1 cellular context compared by ENCODE assay signal in genomic region chr17:74723891-74724290, GRCh38.
TF ChIP-seq lines count a peak whose summit lies in the region.

No MANE protein-coding gene starts in this region.

TF ChIP-seq in WTC11, 78 proteins besides CTCF, POLR2A, EP300 and RAD21 (continued from another document):
- no peak for TF ChIP-seq ZNF512 (CRISPR knock-in tag; IDR thresholded peaks at IDR 0.05; ENCODE audit: borderline replicate concordance)
- TF ChIP-seq TEAD4 (CRISPR knock-in tag; IDR thresholded peaks at IDR 0.05): no peak
- TF ChIP-seq ZSCAN18 (CRISPR knock-in tag; IDR thresholded peaks at IDR 0.05): no peak
- no peak for TF ChIP-seq MAX (CRISPR knock-in tag; IDR thresholded peaks at IDR 0.05)
- no peak for TF ChIP-seq ZNF263 (CRISPR knock-in tag; IDR thresholded peaks at IDR 0.05; ENCODE audit: low read depth)
